Comparison of ENCODE assay signal across 18 cellular contexts in the genomic region with DNA sequence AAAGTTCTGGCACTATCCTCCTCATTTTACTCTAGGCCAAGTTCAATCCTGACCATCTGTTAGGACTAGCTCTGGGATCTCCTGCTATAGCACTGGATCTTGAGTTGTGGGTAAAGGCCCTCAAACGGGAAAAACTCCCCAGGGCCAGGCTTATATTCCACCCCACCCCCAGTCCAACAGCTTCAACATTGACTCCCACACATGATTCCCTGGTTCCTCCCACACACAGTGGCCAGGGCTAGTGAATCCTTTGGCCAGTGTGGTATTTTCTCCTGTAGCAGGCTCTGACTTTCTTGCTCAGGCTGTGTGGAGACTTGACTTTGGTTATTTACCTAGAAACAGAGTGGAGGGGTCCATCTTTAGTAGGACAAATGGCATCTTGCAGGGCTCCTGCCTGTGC.
"Had no signal": no experiment of that assay in that cellular context is flagged by ENCODE, and none has a peak within 500 bp of the region (broad histone marks: within the 10 kb centered on the region; RNA-seq: fewer than 3 reads in every experiment).

No MANE protein-coding gene starts in this region.

- H3K36me3 Mint-ChIP-seq: activated CD4-positive, alpha-beta memory T cell treated with anti-CD3 and anti-CD28 coated beads for 36 hours; activated naive CD8-positive, alpha-beta T cell treated with anti-CD3 and anti-CD28 coated beads, Interleukin-2, amount 10 ng/mL, durations not matched to agents 7 days and 5 days; naive thymus-derived CD4-positive, alpha-beta T cell; stimulated activated naive B cell treated with anti-CD40 and anti-IgM and Interleukin-4, amounts not matched to agents 10 μg/mL and 1 μg/mL and 100 μg/mL, for 72 hours had no signal

- H3K4me3 ChIP-seq: lung, tibial artery had no signal

- H3K4me3 Mint-ChIP-seq: activated CD4-positive, alpha-beta memory T cell treated with anti-CD3 and anti-CD28 coated beads for 36 hours; activated CD4-positive, alpha-beta T cell treated with anti-CD3 and anti-CD28 coated beads for 36 hours; activated naive CD8-positive, alpha-beta T cell treated with anti-CD3 and anti-CD28 coated beads, Interleukin-2, amount 10 ng/mL, durations not matched to agents 7 days and 5 days; stimulated activated naive B cell treated with anti-CD40 and anti-IgM and Interleukin-4, amounts not matched to agents 10 μg/mL and 1 μg/mL and 100 μg/mL, for 72 hours; T-helper 1 cell treated with Interleukin-12 subunit alpha and Interleukin-12 subunit beta and Interleukin-4 antibody, amounts not matched to agents 30 μg/mL and 1 μg/mL, for 36 hours had no signal

- H3K27me3 ChIP-seq: neutrophil, tibial artery had no signal

- H3K36me3 ChIP-seq: neutrophil, tibial artery had no signal

- ATAC-seq: activated CD4-positive, alpha-beta T cell treated with anti-CD3 and anti-CD28 coated beads for 36 hours; esophagus mucosa; naive thymus-derived CD4-positive, alpha-beta T cell; stimulated activated naive B cell treated with anti-CD40 and anti-IgM and Interleukin-4, amounts not matched to agents 10 μg/mL and 1 μg/mL and 100 μg/mL, for 72 hours had no signal

- DNase-seq: activated CD4-positive, alpha-beta memory T cell treated with anti-CD3 and anti-CD28 coated beads for 36 hours; activated CD4-positive, alpha-beta T cell treated with anti-CD3 and anti-CD28 coated beads for 36 hours; activated gamma-delta T cell treated with Interleukin-2 at 50 U/mL for 16 hours; activated naive CD8-positive, alpha-beta T cell treated with anti-CD3 and anti-CD28 coated beads, Interleukin-2, amount 10 ng/mL, durations not matched to agents 7 days and 5 days; anterior cingulate cortex; cerebellar nuclear complex; dermis blood vessel endothelial cell; naive thymus-derived CD4-positive, alpha-beta T cell; posterior cingulate gyrus; retina; stimulated activated CD4-positive, alpha-beta T cell treated with anti-CD3 and anti-CD28 coated beads, Interleukin-15, amount 100 ng/mL, for 24 hours; stimulated activated CD4-positive, alpha-beta T cell treated with anti-CD3 and anti-CD28 coated beads, Interleukin-4, amount 100 ng/mL, for 1 hour; stimulated activated naive B cell treated with anti-CD40 and anti-IgM and Interleukin-4, amounts not matched to agents 10 μg/mL and 1 μg/mL and 100 μg/mL, for 72 hours; tibial artery had no signal

- H3K27ac Mint-ChIP-seq: activated CD4-positive, alpha-beta memory T cell treated with anti-CD3 and anti-CD28 coated beads for 36 hours; activated CD4-positive, alpha-beta T cell treated with anti-CD3 and anti-CD28 coated beads for 36 hours; activated naive CD8-positive, alpha-beta T cell treated with anti-CD3 and anti-CD28 coated beads, Interleukin-2, amount 10 ng/mL, durations not matched to agents 7 days and 5 days; naive thymus-derived CD4-positive, alpha-beta T cell; stimulated activated naive B cell treated with anti-CD40 and anti-IgM and Interleukin-4, amounts not matched to agents 10 μg/mL and 1 μg/mL and 100 μg/mL, for 72 hours; T-helper 1 cell treated with Interleukin-12 subunit alpha and Interleukin-12 subunit beta and Interleukin-4 antibody, amounts not matched to agents 30 μg/mL and 1 μg/mL, for 36 hours had no signal

- H3K9me3 Mint-ChIP-seq: activated CD4-positive, alpha-beta memory T cell treated with anti-CD3 and anti-CD28 coated beads for 36 hours; activated naive CD8-positive, alpha-beta T cell treated with anti-CD3 and anti-CD28 coated beads, Interleukin-2, amount 10 ng/mL, durations not matched to agents 7 days and 5 days; naive thymus-derived CD4-positive, alpha-beta T cell; stimulated activated naive B cell treated with anti-CD40 and anti-IgM and Interleukin-4, amounts not matched to agents 10 μg/mL and 1 μg/mL and 100 μg/mL, for 72 hours; T-helper 1 cell treated with Interleukin-12 subunit alpha and Interleukin-12 subunit beta and Interleukin-4 antibody, amounts not matched to agents 30 μg/mL and 1 μg/mL, for 36 hours had no signal

- H3K9me3 ChIP-seq: neutrophil, tibial artery had no signal

- H3K27ac ChIP-seq: neutrophil, tibial artery had no signal

- H3K27me3 Mint-ChIP-seq: activated CD4-positive, alpha-beta T cell treated with anti-CD3 and anti-CD28 coated beads for 36 hours had no signal
